In genomic region chr4:163493643-163494359, GRCh38 we compare ENCODE assay signal across 9 cellular contexts. TPM values are rescaled to one million over a fixed set of nuclear protein-coding genes. Genes with fewer than 3 reads are reported as not detected.
DNase-seq lines count a peak whose midpoint lies in the region; ATAC-seq and TF ChIP-seq lines count a peak whose summit lies in the region.
"Had no signal": no experiment of that assay in that cellular context is flagged by ENCODE, and none has a peak within 500 bp of the region (broad histone marks: within the 10 kb centered on the region; RNA-seq: fewer than 3 reads in every experiment).

No MANE protein-coding gene starts in this region.

- peaks cover 0 to 3% of the 10 kb centered on the region in 2 donors for H3K27me3 Mint-ChIP-seq in CD8-positive, alpha-beta memory T cell

- no peaks in the 10 kb centered on the region for H3K9me3 Mint-ChIP-seq in CD8-positive, alpha-beta memory T cell

- H3K4me2 ChIP-seq in HCT116 (ENCODE audit: low read length) (peak overlapping the region; percentile 70), OCI-LY7 (ENCODE audit: low read length) (peak overlapping the region; percentile 92)

- TF ChIP-seq RAD21 in HCT116 (IDR thresholded peaks at IDR 0.05; ENCODE audit: low read depth), result no peak

- ATAC-seq in HCT116 (peak; percentile 52), mucosa of descending colon (peak; percentile 64), GM18873 (IDR thresholded peaks at IDR 0.05; ENCODE audit: low FRiP score, unreplicated experiment) (no peak)

- H3K27me3 ChIP-seq in CD8-positive, alpha-beta memory T cell (ENCODE audit: insufficient read depth, low read length, poor library complexity, severe bottlenecking), result no peaks in the 10 kb centered on the region
- H3K27me3 ChIP-seq in HCT116 (ENCODE audit: insufficient read depth, low read length) (no peaks in the 10 kb centered on the region), colonic mucosa (no peaks in the 10 kb centered on the region)

- peak overlapping the region; percentile 82 for H3K27ac ChIP-seq in CD8-positive, alpha-beta memory T cell (ENCODE audit: low read depth, low read length)
- H3K27ac ChIP-seq in HCT116 (ENCODE audit: low read depth, low read length) (peak overlapping the region; percentile 93), OCI-LY7 (ENCODE audit: low read depth, low read length, poor library complexity, severe bottlenecking) (peak overlapping the region; percentile 87), colonic mucosa (peak overlapping the region; percentile 91)

- H4K20me1 ChIP-seq in HCT116 (ENCODE audit: insufficient read depth), result 0 out of 2 replicates have a peak, but pooled peaks cover 5% of the 10 kb centered on the region
- no peaks in the 10 kb centered on the region for H4K20me1 ChIP-seq in OCI-LY7 (ENCODE audit: insufficient read depth, low read length)

- intact Hi-C loops in HCT116 (cut with micrococcal nuclease) (loop anchor here (5.0 kb wide), 1 partner anchor 326 kb away; the partner anchor contains the start of gene NAF1), OCI-LY7 (cut with micrococcal nuclease; ENCODE audit: unreplicated experiment) (loop anchor here (1.0 to 5.0 kb wide), 4 partner anchors 97 to 1458 kb away; partner anchors contain the start of gene NAF1), colonic mucosa (cut with DNase I) (no loop called here), mucosa of descending colon (cut with DNase I, micrococcal nuclease) (no loop called here), posterior vena cava (cut with DNase I) (loop anchor here (2.0 to 10.0 kb wide), 3 partner anchors 49 to 1881 kb away; partner anchors contain the start of genes CPE (in 1 of the 2) and NPY1R (in 1 of the 2))

- H3K9ac ChIP-seq in HCT116 (ENCODE audit: low read length) (peak overlapping the region; percentile 98), colonic mucosa (ENCODE audit: low read depth in 2 of 2, low read length in 2 of 2) (peak overlapping the region; percentile 86 to 88)

- TF ChIP-seq CTCF in HCT116 (IDR thresholded peaks at IDR 0.05 in 2 of 3, conservative IDR thresholded peaks at IDR 0.05 in 1 of 3; ENCODE audit: borderline replicate concordance in 1 of 3, insufficient read depth in 1 of 3, low read depth in 2 of 3, low read length in 2 of 3) (no peak), OCI-LY7 (conservative IDR thresholded peaks at IDR 0.05; ENCODE audit: low read length) (no peak), colonic mucosa (IDR thresholded peaks at IDR 0.05) (no peak), mucosa of descending colon (IDR thresholded peaks at IDR 0.05) (no peak)

- TSS peak; percentile 82 for BruUV-seq in HCT116 (replicated peaks; lab: Mats Ljungman, UMichigan)
- TSS peak; percentile 94 for BruUV-seq in OCI-LY7 (replicated peaks; lab: Mats Ljungman, UMichigan)

- H3K36me3 Mint-ChIP-seq in CD8-positive, alpha-beta memory T cell, result peaks cover 0 to 11% (median 0%) of the 10 kb centered on the region in 3 donors

- peaks cover 43% of the 10 kb centered on the region for H3K79me2 ChIP-seq in HCT116 (ENCODE audit: insufficient read depth, low read length)
- H3K79me2 ChIP-seq in OCI-LY7 (ENCODE audit: insufficient read depth, low read depth, low read length), result peaks cover 43% of the 10 kb centered on the region

- H3K9me2 ChIP-seq in HCT116 (ENCODE audit: insufficient read depth) (no peaks in the 10 kb centered on the region), OCI-LY7 (ENCODE audit: insufficient read depth, low read length) (no peaks in the 10 kb centered on the region)

- no peak for TF ChIP-seq POLR2A in HCT116 (IDR thresholded peaks at IDR 0.05; ENCODE audit: borderline replicate concordance, extremely low read depth, insufficient read depth, insufficient read length)

- peaks cover 34 to 42% (median 37%) of the 10 kb centered on the region in 3 donors for H3K4me1 Mint-ChIP-seq in CD8-positive, alpha-beta memory T cell

- H2AFZ ChIP-seq in HCT116 (ENCODE audit: low read depth, low read length, poor library complexity, severe bottlenecking), result no peak overlapping the region
- H2AFZ ChIP-seq in OCI-LY7 (ENCODE audit: low read length), result peak overlapping the region; percentile 40; the same call in 1 of the 2 replicates

- H3K36me3 ChIP-seq in CD8-positive, alpha-beta memory T cell (ENCODE audit: insufficient read depth, low read length), result no peaks in the 10 kb centered on the region
- H3K36me3 ChIP-seq in HCT116 (ENCODE audit: control insufficient read depth in 1 of 2, insufficient read depth in 2 of 2, low read length in 2 of 2) (peaks cover 0 to 2% of the 10 kb centered on the region in 2 experiments; a peak in 1 of 4 replicates), OCI-LY7 (ENCODE audit: insufficient read depth, low read length) (peaks cover 26% of the 10 kb centered on the region), colonic mucosa (no peaks in the 10 kb centered on the region), mucosa of descending colon (ENCODE audit: low read depth) (no peaks in the 10 kb centered on the region)

- H3K9me3 ChIP-seq in CD8-positive, alpha-beta memory T cell (ENCODE audit: low read length), result no peaks in the 10 kb centered on the region
- H3K9me3 ChIP-seq in HCT116 (ENCODE audit: control insufficient read depth in 1 of 2, insufficient read depth in 1 of 2, low read depth in 1 of 2, low read length in 2 of 2) (no peaks in the 10 kb centered on the region), OCI-LY7 (ENCODE audit: low read length) (peaks cover 10% of the 10 kb centered on the region; the same call in 1 of the 2 replicates), colonic mucosa (no peaks in the 10 kb centered on the region), mucosa of descending colon (no peaks in the 10 kb centered on the region)

- H3K4me3 ChIP-seq in CD8-positive, alpha-beta memory T cell (ENCODE audit: low read length), result peak overlapping the region; percentile 94
- H3K4me3 ChIP-seq in HCT116 (replicated peaks in 1 of 2; ENCODE audit: low read depth in 1 of 2, low read length in 2 of 2) (peak overlapping the region; percentile 87 to 95), OCI-LY7 (ENCODE audit: low read depth, low read length, poor library complexity, severe bottlenecking) (peak overlapping the region; percentile 90), colonic mucosa (peak overlapping the region; percentile 67), mucosa of descending colon (peak overlapping the region; percentile 60)

- CTCF ChIA-PET in CD8-positive, alpha-beta memory T cell (lab: Charles Lee), result interaction anchor here (1.1 to 2.3 kb wide), 7 partner anchors 13 to 170 kb away, joined by 3 to 14 read pairs (median 7); no protein-coding TSS in a partner anchor
- CTCF ChIA-PET in HCT116 (lab: Charles Lee), result interaction anchor here (0.9 to 1.0 kb wide), 2 partner anchors 8 to 54 kb away, joined by 3 to 4 read pairs; no protein-coding TSS in a partner anchor
- CTCF ChIA-PET in OCI-LY7 (lab: Charles Lee; ENCODE audit: unreplicated experiment), result no interaction called here

- H3K4me1 ChIP-seq in CD8-positive, alpha-beta memory T cell (ENCODE audit: insufficient read depth, low read length), result peaks cover 18% of the 10 kb centered on the region
- H3K4me1 ChIP-seq in HCT116 (ENCODE audit: control insufficient read depth in 1 of 2, insufficient read depth in 2 of 2, low read length in 2 of 2), result peaks cover 6 to 22% of the 10 kb centered on the region in 2 experiments; a peak in 3 of 4 replicates
- H3K4me1 ChIP-seq in OCI-LY7 (ENCODE audit: insufficient read depth, low read length, poor library complexity, severe bottlenecking), result peaks cover 30% of the 10 kb centered on the region
- no peaks in the 10 kb centered on the region for H3K4me1 ChIP-seq in colonic mucosa
- no peaks in the 10 kb centered on the region for H3K4me1 ChIP-seq in mucosa of descending colon (ENCODE audit: low read depth)

- peak overlapping the region; percentile 94 to 100 (median 98) for H3K4me3 Mint-ChIP-seq in CD8-positive, alpha-beta memory T cell

- peak overlapping the region; percentile 89 to 98 (median 98) for H3K27ac Mint-ChIP-seq in CD8-positive, alpha-beta memory T cell

- no peak for DNase-seq in CD8-positive, alpha-beta memory T cell
- no peak for DNase-seq in HCT116 (ENCODE audit: low read depth, low spot score)
- peak; percentile 78 for DNase-seq in OCI-LY7 (ENCODE audit: low spot score)
- DNase-seq in colonic mucosa, result peak; percentile 28
- peak; percentile 50 to 66 (median 52) for DNase-seq in mucosa of descending colon
- DNase-seq in iPS-NIHi11 (ENCODE audit: low spot score), result no peak
- DNase-seq in posterior vena cava (ENCODE audit: low spot score), result no peak

- POLR2A ChIA-PET in CD8-positive, alpha-beta memory T cell (lab: Charles Lee), result interaction anchor here (0.7 to 1.2 kb wide), 3 partner anchors 8 to 1834 kb away, joined by 3 to 10 read pairs (median 4); partner anchors contain the start of gene MSMO1
- POLR2A ChIA-PET in HCT116 (lab: Charles Lee) (interaction anchor here (0.7 to 2.9 kb wide), 15 partner anchors 8 to 337 kb away, joined by 3 to 14 read pairs (median 5); partner anchors contain the start of gene NAF1), OCI-LY7 (lab: Charles Lee) (interaction anchor here (0.5 to 2.6 kb wide), 27 partner anchors 9 to 383 kb away, joined by 3 to 21 read pairs (median 5); no protein-coding TSS in a partner anchor)

- RAD21 ChIA-PET in HCT116 (lab: Charles Lee; ENCODE audit: low non-redundant PET in 1 of 2, low total read pairs in 2 of 2, uncharacterized antibody in 2 of 2, unreplicated experiment in 2 of 2), result interaction anchor here (0.6 to 0.7 kb wide), 2 partner anchors 46 to 54 kb away, joined by 3 read pairs; no protein-coding TSS in a partner anchor

RNA-seq across cellular contexts. Expression of gene TMA16, which starts 0.7 kb away (rescaled TPM):
- 10 to 100 TPM; 52.9 to 55.9 TPM for total RNA-seq in CD8-positive, alpha-beta memory T cell
- polyA plus RNA-seq in CD8-positive, alpha-beta memory T cell, result 17.2 TPM
- 52.7 TPM for total RNA-seq in HCT116 (2021; ENCODE audit: unreplicated experiment)
- polyA plus RNA-seq in HCT116 (2012), result 23.7 and 34.4 TPM in 2 replicates
- total RNA-seq in OCI-LY7 (2014; rRNA removed; shearing (Covaris generic)), result 56.9 and 83.9 TPM in 2 replicates
- total RNA-seq in OCI-LY7 (2022), result 92.5 and 96.1 TPM in 2 replicates
- total RNA-seq in colonic mucosa, result 10 to 100 TPM; 15.8 to 21.3 TPM
- 10 to 100 TPM; 19.0 to 21.6 (median 19.1) TPM for total RNA-seq in mucosa of descending colon
- total RNA-seq in posterior vena cava, result 10 to 100 TPM; 30.2 to 31.4 TPM

RNA-seq across cellular contexts. Expression of gene TKTL2, which starts 20.2 kb away (rescaled TPM):
- not detected for total RNA-seq in CD8-positive, alpha-beta memory T cell
- polyA plus RNA-seq in CD8-positive, alpha-beta memory T cell, result not detected
- total RNA-seq in HCT116 (2021; ENCODE audit: unreplicated experiment) (not detected), OCI-LY7 (2022) (not detected in 2 replicates), colonic mucosa (not detected), mucosa of descending colon (under 1 TPM in 2 of 3 donors, not detected in 1; 0.12 to 0.22 TPM), posterior vena cava (under 1 TPM in 1 of 2 donors, not detected in 1; 0.14 TPM)
- 0.03 TPM in 1 of 2 replicates, not detected in the other for polyA plus RNA-seq in HCT116 (2012)
- total RNA-seq in OCI-LY7 (2014; rRNA removed; shearing (Covaris generic)), result not detected in 2 replicates
- total RNA-seq: LHCN-M2 had no signal

Comparison
In these comparisons a context has a peak if more than half of its experiments do, and no peak if none do; other contexts are left out.
1. DNase-seq: peak in OCI-LY7 (single experiment), colonic mucosa (single experiment) and mucosa of descending colon (3 of 3); none in CD8-positive, alpha-beta memory T cell (0 of 5), HCT116 (single experiment), iPS-NIHi11 (single experiment) and posterior vena cava (single experiment).
2. intact Hi-C loops: an anchor here in HCT116 (5.0 kb wide), OCI-LY7 (1.0 to 5.0 kb wide) and posterior vena cava (2.0 to 10.0 kb wide); none called in colonic mucosa and mucosa of descending colon.
3. Peak in every context shown above with its lines, with median percentiles within 50 percentile points of each other: H3K27ac ChIP-seq and H3K4me3 ChIP-seq.